In genomic region chr15:47822066-47822465, GRCh38 we compare ENCODE assay signal across 16 cellular contexts.
"Had no signal": no experiment of that assay in that cellular context is flagged by ENCODE, and none has a peak within 500 bp of the region (broad histone marks: within the 10 kb centered on the region; RNA-seq: fewer than 3 reads in every experiment).

No MANE protein-coding gene starts in this region.

- DNase-seq: activated CD4-positive, alpha-beta T cell treated with anti-CD3 and anti-CD28 coated beads, Interleukin-2, amount 10 ng/mL, durations not matched to agents 7 days and 5 days; activated CD4-positive, CD25-positive, alpha-beta regulatory T cell; activated naive CD4-positive, alpha-beta T cell treated with anti-CD3 and anti-CD28 coated beads, Interleukin-2, amount 50 U/mL, for 16 hours; adrenal gland; cerebellar nuclear complex; dermis blood vessel endothelial cell; foreskin fibroblast; heart left ventricle; mucosa of descending colon; naive thymus-derived CD8-positive, alpha-beta T cell; occipital lobe; stimulated activated CD4-positive, alpha-beta T cell treated with anti-CD3 and anti-CD28 coated beads, Interleukin-4, amount 100 ng/mL, for 1 hour; stimulated activated CD8-positive, alpha-beta memory T cell treated with anti-CD3 and anti-CD28 coated beads, Interleukin-4, amount 100 ng/mL, for 48 hours; stimulated activated naive CD8-positive, alpha-beta T cell treated with anti-CD3 and anti-CD28 coated beads, Interleukin-15, amount 100 ng/mL, for 72 hours; T-helper 17 cell had no signal

- H3K4me3 ChIP-seq: adrenal gland, heart left ventricle, mucosa of descending colon, thoracic aorta had no signal

- H3K36me3 ChIP-seq: adrenal gland, heart left ventricle, thoracic aorta had no signal

- H3K27me3 ChIP-seq: adrenal gland, heart left ventricle had no signal

- H3K27ac ChIP-seq: adrenal gland, heart left ventricle, thoracic aorta had no signal

- H3K9me3 ChIP-seq: adrenal gland, heart left ventricle, mucosa of descending colon, thoracic aorta had no signal

- ATAC-seq: heart left ventricle; mucosa of descending colon; naive thymus-derived CD8-positive, alpha-beta T cell; stimulated activated naive CD8-positive, alpha-beta T cell treated with anti-CD3 and anti-CD28 coated beads, Interleukin-15, amount 100 ng/mL, for 72 hours; T-helper 17 cell had no signal

- H3K4me1 ChIP-seq: adrenal gland had no signal
